ENCODE assay signal across 21 cellular contexts in the genomic region with DNA sequence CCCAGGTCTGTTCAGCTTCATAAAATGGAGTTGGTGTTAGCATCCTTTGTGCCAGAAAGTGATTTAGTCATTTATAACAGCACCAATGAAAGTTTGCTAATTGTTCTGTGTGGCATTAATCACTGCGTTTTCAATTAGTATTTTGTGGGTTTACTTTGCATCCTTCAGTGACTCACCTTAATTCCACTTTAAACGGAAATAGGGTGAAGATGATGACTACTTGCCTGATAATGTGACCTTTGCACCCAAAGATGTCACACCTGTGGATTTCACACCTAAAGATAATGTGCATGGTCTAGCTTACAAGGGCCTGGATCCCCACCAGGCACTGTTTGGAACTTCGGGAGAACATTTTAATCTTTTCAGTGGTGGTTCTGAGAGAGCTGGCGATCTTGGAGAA. TPM values are rescaled to one million over a fixed set of nuclear protein-coding genes. Genes with fewer than 3 reads are reported as not detected.
DNase-seq lines count a peak whose midpoint lies in the region; ATAC-seq, FAIRE-seq and TF ChIP-seq lines count a peak whose summit lies in the region.
"Had no signal": no experiment of that assay in that cellular context is flagged by ENCODE, and none has a peak within 500 bp of the region (broad histone marks: within the 10 kb centered on the region; RNA-seq: fewer than 3 reads in every experiment).

No MANE protein-coding gene starts in this region.

- no peak overlapping the region for H2AFZ ChIP-seq in neuronal stem cell (ENCODE audit: low read length)
- H2AFZ ChIP-seq: GM23248 had no signal

- in situ Hi-C loops in Panc1 (cut with HindIII; ENCODE audit: low pct_unique_long_range_greater_than_20kb, low sequenced_read_pairs) = no loop called here

- H3K14ac ChIP-seq in neuronal stem cell (ENCODE audit: low read length) = no peak overlapping the region

- no peaks in the 10 kb centered on the region for H3K9me3 Mint-ChIP-seq in activated naive CD8-positive, alpha-beta T cell treated with anti-CD3 and anti-CD28 coated beads, Interleukin-2, amount 50 U/mL, for 24 hours
- H3K9me3 Mint-ChIP-seq in activated naive CD8-positive, alpha-beta T cell treated with anti-CD3 and anti-CD28 coated beads for 36 hours = no peaks in the 10 kb centered on the region
- H3K9me3 Mint-ChIP-seq: CD14-positive monocyte had no signal

- no peak for ATAC-seq in activated naive CD8-positive, alpha-beta T cell treated with anti-CD3 and anti-CD28 coated beads, Interleukin-2, amount 50 U/mL, for 24 hours
- no peak for ATAC-seq in Panc1
- peak; percentile 51 for ATAC-seq in esophagus mucosa
- ATAC-seq: K562, SK-N-SH treated with all-trans-retinoic acid at 6 μM for 48 hours had no signal

- H3K18ac ChIP-seq in neuronal stem cell (ENCODE audit: low read length) = no peak overlapping the region

- H3K4me1 ChIP-seq in Panc1 (ENCODE audit: control insufficient read depth, insufficient read depth, low read length) (peaks cover 14% of the 10 kb centered on the region), small intestine (ENCODE audit: control insufficient read depth in 2 of 2, insufficient read depth in 1 of 2, low read depth in 1 of 2, low read length in 1 of 2) (no peaks in the 10 kb centered on the region), neuronal stem cell (ENCODE audit: control insufficient read depth in 2 of 2, insufficient read depth in 1 of 2, low read depth in 1 of 2, low read length in 2 of 2) (no peaks in the 10 kb centered on the region)

- H3K27ac Mint-ChIP-seq in activated naive CD8-positive, alpha-beta T cell treated with anti-CD3 and anti-CD28 coated beads, Interleukin-2, amount 50 U/mL, for 24 hours = peak overlapping the region; percentile 17
- no peak overlapping the region for H3K27ac Mint-ChIP-seq in activated naive CD8-positive, alpha-beta T cell treated with anti-CD3 and anti-CD28 coated beads for 36 hours
- H3K27ac Mint-ChIP-seq: CD14-positive monocyte had no signal

- POLR2A ChIA-PET in Panc1 (lab: Charles Lee) = no interaction called here

- H3K79me1 ChIP-seq in neuronal stem cell (ENCODE audit: low read depth, low read length) = no peaks in the 10 kb centered on the region

- H3K36me3 ChIP-seq in Panc1 (ENCODE audit: control insufficient read depth, insufficient read depth, low read length) (peaks cover 29% of the 10 kb centered on the region), small intestine (ENCODE audit: control insufficient read depth in 2 of 2, insufficient read depth in 2 of 2, low read length in 2 of 2) (peaks cover 15 to 19% of the 10 kb centered on the region in 2 donors), neuronal stem cell (replicated peaks in 1 of 2; ENCODE audit: control insufficient read depth in 2 of 2, insufficient read depth in 2 of 2, low read length in 2 of 2) (peaks cover 44 to 70% of the 10 kb centered on the region in 2 donors)

- H3K4me3 Mint-ChIP-seq in activated naive CD8-positive, alpha-beta T cell treated with anti-CD3 and anti-CD28 coated beads, Interleukin-2, amount 50 U/mL, for 24 hours = no peak overlapping the region
- no peak overlapping the region for H3K4me3 Mint-ChIP-seq in activated naive CD8-positive, alpha-beta T cell treated with anti-CD3 and anti-CD28 coated beads for 36 hours
- H3K4me3 Mint-ChIP-seq: CD14-positive monocyte had no signal

- H2BK15ac ChIP-seq in neuronal stem cell (ENCODE audit: low read length) = no peak overlapping the region

- 50 to 72% (median 64%) methylated on average over 4 of the region's 4 CpGs for WGBS in small intestine, 3 donors
- WGBS in neuronal stem cell (ENCODE audit: extremely low coverage in 2 of 2, insufficient read length in 2 of 2, insufficient replicate concordance in 1 of 2), 2 donors = no CpG with 5 or more reads among the region's 4 CpGs

- H3K27ac ChIP-seq in Panc1 (ENCODE audit: low read length) (0 out of 2 replicates have a peak overlapping the region, but pooled peaks have one; percentile 13), small intestine (ENCODE audit: low read depth in 1 of 2, low read length in 1 of 2) (no peak overlapping the region), neuronal stem cell (replicated peaks; ENCODE audit: low read length) (no peak overlapping the region)
- H3K27ac ChIP-seq: GM23248 had no signal

- no peak overlapping the region for H2BK12ac ChIP-seq in neuronal stem cell (ENCODE audit: low read length)

- H2AK5ac ChIP-seq in neuronal stem cell (ENCODE audit: low read depth, low read length) = no peak overlapping the region

- no peak overlapping the region for H4K8ac ChIP-seq in neuronal stem cell (ENCODE audit: low read depth, low read length)

- H3K36me3 Mint-ChIP-seq in activated naive CD8-positive, alpha-beta T cell treated with anti-CD3 and anti-CD28 coated beads, Interleukin-2, amount 50 U/mL, for 24 hours (ENCODE audit: low read depth) = peaks cover 42% of the 10 kb centered on the region
- H3K36me3 Mint-ChIP-seq in activated naive CD8-positive, alpha-beta T cell treated with anti-CD3 and anti-CD28 coated beads for 36 hours = peaks cover 16% of the 10 kb centered on the region

- no peak overlapping the region for H3K23ac ChIP-seq in neuronal stem cell (ENCODE audit: low read depth, low read length, poor library complexity)

- DNase-seq in activated naive CD8-positive, alpha-beta T cell treated with anti-CD3 and anti-CD28 coated beads, Interleukin-2, amount 50 U/mL, for 24 hours = no peak
- DNase-seq in activated naive CD8-positive, alpha-beta T cell treated with anti-CD3 and anti-CD28 coated beads for 36 hours = no peak
- DNase-seq in Panc1 (ENCODE audit: low read depth, low spot score) (no peak), small intestine (peak; percentile 71), DMS 273 (lab: John Stamatoyannopoulos, UW; ENCODE audit: unreplicated experiment) (no peak), NCI-H774 (lab: John Stamatoyannopoulos, UW) (no peak), neuronal stem cell (ENCODE audit: low spot score) (no peak)
- DNase-seq: AML-193, GM23248, HCEC 1CT, NCI-H1436, NCI-H2029, NCI-H2171 treated with DMSO at 0.1 percent for 48 hours, NCI-H446 treated with DMSO at 0.1 percent for 48 hours, NCI-H748 treated with DMSO at 0.1 percent for 48 hours, SHP77 had no signal

- no peak overlapping the region for H3K4me2 ChIP-seq in neuronal stem cell (ENCODE audit: insufficient read depth, low read length, poor library complexity, severe bottlenecking)

- no peaks in the 10 kb centered on the region for H3K27me3 ChIP-seq in Panc1 (ENCODE audit: control insufficient read depth, insufficient read depth, low read length)
- no peaks in the 10 kb centered on the region for H3K27me3 ChIP-seq in small intestine (ENCODE audit: control insufficient read depth in 2 of 2, insufficient read depth in 2 of 2, low read length in 2 of 2)
- no peaks in the 10 kb centered on the region for H3K27me3 ChIP-seq in neuronal stem cell (ENCODE audit: control insufficient read depth in 3 of 3, insufficient read depth in 3 of 3, low read depth in 1 of 3, low read length in 3 of 3)

- TF ChIP-seq CTCF in Panc1 (IDR thresholded peaks at IDR 0.05) = no peak

- no peak overlapping the region for H2BK120ac ChIP-seq in neuronal stem cell (ENCODE audit: low read depth, low read length)

- no peak overlapping the region for H2BK5ac ChIP-seq in neuronal stem cell (ENCODE audit: low read length)

- no peak overlapping the region for H3K9ac ChIP-seq in neuronal stem cell (ENCODE audit: low read depth, low read length, poor library complexity)
- H3K9ac ChIP-seq: GM23248 had no signal

- intact Hi-C loops in Panc1 (cut with micrococcal nuclease; ENCODE audit: unreplicated experiment) = no loop called here

- no TSS peak for BruUV-seq in Panc1 (replicated peaks; lab: Mats Ljungman, UMichigan)

- H3K4me3 ChIP-seq in Panc1 (ENCODE audit: low read depth in 2 of 2, low read length in 2 of 2) (no peak overlapping the region), small intestine (ENCODE audit: low read depth in 1 of 2, low read length in 2 of 2) (no peak overlapping the region), neuronal stem cell (ENCODE audit: low read length in 2 of 2) (no peak overlapping the region)
- H3K4me3 ChIP-seq: GM23248, K562 had no signal

- H4K91ac ChIP-seq in neuronal stem cell (ENCODE audit: low read depth, low read length, poor library complexity) = no peak overlapping the region

- FAIRE-seq in small intestine (lab: Jason Lieb, UNC) = no peak
- FAIRE-seq: K562 had no signal

- no peak overlapping the region for H3K4ac ChIP-seq in neuronal stem cell (ENCODE audit: low read length)

- CTCF ChIA-PET in Panc1 (lab: Charles Lee) = no interaction called here

- no peaks in the 10 kb centered on the region for H3K9me3 ChIP-seq in Panc1 (ENCODE audit: control insufficient read depth, insufficient read depth, low read depth, low read length)
- H3K9me3 ChIP-seq in small intestine (ENCODE audit: control insufficient read depth, low read depth) = no peaks in the 10 kb centered on the region
- no peaks in the 10 kb centered on the region for H3K9me3 ChIP-seq in neuronal stem cell (replicated peaks in 1 of 2; ENCODE audit: control insufficient read depth in 2 of 2, insufficient read depth in 1 of 2, low read depth in 1 of 2, low read length in 2 of 2)

- no peaks in the 10 kb centered on the region for H3K27me3 Mint-ChIP-seq in activated naive CD8-positive, alpha-beta T cell treated with anti-CD3 and anti-CD28 coated beads, Interleukin-2, amount 50 U/mL, for 24 hours
- H3K27me3 Mint-ChIP-seq in activated naive CD8-positive, alpha-beta T cell treated with anti-CD3 and anti-CD28 coated beads for 36 hours = no peaks in the 10 kb centered on the region

- peaks cover 3% of the 10 kb centered on the region for H3K4me1 Mint-ChIP-seq in activated naive CD8-positive, alpha-beta T cell treated with anti-CD3 and anti-CD28 coated beads, Interleukin-2, amount 50 U/mL, for 24 hours
- H3K4me1 Mint-ChIP-seq in activated naive CD8-positive, alpha-beta T cell treated with anti-CD3 and anti-CD28 coated beads for 36 hours = peaks cover 2% of the 10 kb centered on the region
- H3K4me1 Mint-ChIP-seq: CD14-positive monocyte had no signal

RNA-seq across cellular contexts. Expression of a gene that starts 15.0 kb away (rescaled TPM):
- 10 to 100 TPM; 10.6 to 11.8 TPM for total RNA-seq in activated naive CD8-positive, alpha-beta T cell treated with anti-CD3 and anti-CD28 coated beads for 36 hours
- total RNA-seq in Panc1 (2021; ENCODE audit: unreplicated experiment) = 34.7 TPM
- 30.0 TPM for polyA plus RNA-seq in Panc1 (2012; ENCODE audit: insufficient read length)
- total RNA-seq in esophagus mucosa = 3.9 TPM
- 1 to 10 TPM; 4.6 to 9.2 (median 8.9) TPM for polyA plus RNA-seq in small intestine
- polyA plus RNA-seq in neuronal stem cell (2013, experiment 1 of 2) = 6.6 TPM
- 6.9 TPM for polyA plus RNA-seq in neuronal stem cell (2013, experiment 2 of 2)

RNA-seq across cellular contexts. Expression of a gene that starts 31.3 kb away (rescaled TPM):
- total RNA-seq in activated naive CD8-positive, alpha-beta T cell treated with anti-CD3 and anti-CD28 coated beads for 36 hours = 1 to 10 TPM; 4.5 to 5.3 TPM
- 227 TPM for total RNA-seq in Panc1 (2021; ENCODE audit: unreplicated experiment)
- polyA plus RNA-seq in Panc1 (2012; ENCODE audit: insufficient read length) = 173 TPM
- total RNA-seq in esophagus mucosa = 0.84 TPM
- 10 to 100 TPM; 20.7 to 67.6 (median 34.2) TPM for polyA plus RNA-seq in small intestine
- polyA plus RNA-seq in neuronal stem cell (2013, experiment 1 of 2) = 6.7 TPM
- polyA plus RNA-seq in neuronal stem cell (2013, experiment 2 of 2) = 6.2 TPM

RNA-seq across cellular contexts. Expression of a gene that starts 35.9 kb away (rescaled TPM):
- under 1 TPM in 1 of 2 experiments, not detected in 1; 0.16 TPM for total RNA-seq in activated naive CD8-positive, alpha-beta T cell treated with anti-CD3 and anti-CD28 coated beads for 36 hours
- 0.31 TPM for total RNA-seq in Panc1 (2021; ENCODE audit: unreplicated experiment)
- polyA plus RNA-seq in Panc1 (2012; ENCODE audit: insufficient read length) = 0.24 TPM
- total RNA-seq in esophagus mucosa = not detected
- polyA plus RNA-seq in small intestine = not detected
- polyA plus RNA-seq in neuronal stem cell (2013, experiment 1 of 2) = not detected
- polyA plus RNA-seq in neuronal stem cell (2013, experiment 2 of 2) = not detected
- total RNA-seq: A673, GM23248, K562 had no signal
- polyA plus RNA-seq: CD14-positive monocyte had no signal

Comparison
In these comparisons a context has a peak if more than half of its experiments do, and no peak if none do; other contexts are left out.
1. RNA of a gene that starts 31.3 kb away (total RNA-seq): 227 TPM in Panc1 (single experiment); 4.5 to 5.3 TPM in activated naive CD8-positive, alpha-beta T cell treated with anti-CD3 and anti-CD28 coated beads for 36 hours and 0.84 TPM in esophagus mucosa (single experiment); every median in the first group is over 10 times any median in the second.